25 cellular contexts compared by ENCODE assay signal in genomic region chr5:178866946-178867345, GRCh38.
A peak's percentile ranks its signal among the peaks of the same experiment; 100 is the strongest.
DNase-seq lines count a peak whose midpoint lies in the region; ATAC-seq and TF ChIP-seq lines count a peak whose summit lies in the region.
"Had no signal": no experiment of that assay in that cellular context is flagged by ENCODE, and none has a peak within 500 bp of the region (broad histone marks: within the 10 kb centered on the region; RNA-seq: fewer than 3 reads in every experiment).

No MANE protein-coding gene starts in this region.

- ATAC-seq in stimulated activated naive CD8-positive, alpha-beta T cell treated with anti-CD3 and anti-CD28 coated beads, Interleukin-15, amount 100 ng/mL, for 72 hours, result peak; percentile 40
- no peak for ATAC-seq in stimulated activated naive CD8-positive, alpha-beta T cell treated with anti-CD3 and anti-CD28 coated beads, Interleukin-15, Interleukin-2, amounts not matched to agents 100 U/mL and 50 U/mL, for 24 hours
- ATAC-seq: Panc1 had no signal

- H3K27ac ChIP-seq in brain microvascular endothelial cell, result no peak overlapping the region
- H3K27ac ChIP-seq: 22Rv1, C4-2B, GM23248, RWPE1 had no signal

- H3K27me3 Mint-ChIP-seq in stimulated activated naive CD8-positive, alpha-beta T cell treated with anti-CD3 and anti-CD28 coated beads, Interleukin-15, amount 100 ng/mL, for 72 hours, result no peaks in the 10 kb centered on the region
- H3K27me3 Mint-ChIP-seq in activated naive CD4-positive, alpha-beta T cell treated with anti-CD3 and anti-CD28 coated beads, Interleukin-2, amount 10 ng/mL, durations not matched to agents 7 days and 5 days, result no peaks in the 10 kb centered on the region
- H3K27me3 Mint-ChIP-seq: B cell; CD8-positive, alpha-beta memory T cell had no signal

- no peak overlapping the region for H3K4me3 Mint-ChIP-seq in stimulated activated naive CD8-positive, alpha-beta T cell treated with anti-CD3 and anti-CD28 coated beads, Interleukin-15, amount 100 ng/mL, for 72 hours
- no peak overlapping the region for H3K4me3 Mint-ChIP-seq in activated naive CD4-positive, alpha-beta T cell treated with anti-CD3 and anti-CD28 coated beads, Interleukin-2, amount 10 ng/mL, durations not matched to agents 7 days and 5 days
- H3K4me3 Mint-ChIP-seq: B cell; CD8-positive, alpha-beta memory T cell had no signal

- no peak for DNase-seq in stimulated activated naive CD8-positive, alpha-beta T cell treated with anti-CD3 and anti-CD28 coated beads, Interleukin-15, amount 100 ng/mL, for 72 hours
- no peak for DNase-seq in stimulated activated naive CD8-positive, alpha-beta T cell treated with anti-CD3 and anti-CD28 coated beads, Interleukin-15, Interleukin-2, amounts not matched to agents 100 U/mL and 50 U/mL, for 24 hours
- peak; percentile 40 for DNase-seq in brain microvascular endothelial cell
- peak; percentile 39 for DNase-seq in kidney tubule cell (ENCODE audit: low spot score)
- no peak for DNase-seq in NCI-H187 treated with DMSO at 0.1 percent for 48 hours (lab: John Stamatoyannopoulos, UW)
- DNase-seq in activated naive CD4-positive, alpha-beta T cell treated with anti-CD3 and anti-CD28 coated beads, Interleukin-2, amount 10 ng/mL, durations not matched to agents 7 days and 5 days, result no peak
- DNase-seq in activated gamma-delta T cell (lab: John Stamatoyannopoulos, UW), result no peak
- no peak for DNase-seq in activated CD8-positive, alpha-beta memory T cell treated with anti-CD3 and anti-CD28 coated beads, Interleukin-2, amount 50 U/mL, for 48 hours
- DNase-seq: CD8-positive, alpha-beta memory T cell; DMS 273 treated with DMSO at 0.1 percent for 48 hours; DMS79; GM23248; H7; NCI-H1105 treated with DMSO at 0.1 percent for 48 hours; NCI-H146; NCI-H2029; NCI-H446; NCI-H524 treated with DMSO at 0.1 percent for 48 hours; NCI-H774; SHP77 had no signal

- no peaks in the 10 kb centered on the region for H3K27me3 ChIP-seq in brain microvascular endothelial cell (replicated peaks)

- peaks cover 83% of the 10 kb centered on the region for H3K36me3 Mint-ChIP-seq in activated naive CD4-positive, alpha-beta T cell treated with anti-CD3 and anti-CD28 coated beads, Interleukin-2, amount 10 ng/mL, durations not matched to agents 7 days and 5 days

- peaks cover 55% of the 10 kb centered on the region for H3K36me3 ChIP-seq in brain microvascular endothelial cell (replicated peaks)

- in situ Hi-C loops in brain microvascular endothelial cell (cut with HindIII; ENCODE audit: low pct_ligation_motif_present, low sequenced_read_pairs), result no loop called here

- H3K4me1 Mint-ChIP-seq in stimulated activated naive CD8-positive, alpha-beta T cell treated with anti-CD3 and anti-CD28 coated beads, Interleukin-15, amount 100 ng/mL, for 72 hours, result peaks cover 6% of the 10 kb centered on the region
- peaks cover 2% of the 10 kb centered on the region for H3K4me1 Mint-ChIP-seq in activated naive CD4-positive, alpha-beta T cell treated with anti-CD3 and anti-CD28 coated beads, Interleukin-2, amount 10 ng/mL, durations not matched to agents 7 days and 5 days

- CTCF ChIA-PET in activated naive CD4-positive, alpha-beta T cell treated with anti-CD3 and anti-CD28 coated beads, Interleukin-2, amount 10 ng/mL, durations not matched to agents 7 days and 5 days (lab: Charles Lee), result no interaction called here

- H3K27ac Mint-ChIP-seq in stimulated activated naive CD8-positive, alpha-beta T cell treated with anti-CD3 and anti-CD28 coated beads, Interleukin-15, amount 100 ng/mL, for 72 hours, result no peak overlapping the region
- H3K27ac Mint-ChIP-seq in activated naive CD4-positive, alpha-beta T cell treated with anti-CD3 and anti-CD28 coated beads, Interleukin-2, amount 10 ng/mL, durations not matched to agents 7 days and 5 days, result no peak overlapping the region
- H3K27ac Mint-ChIP-seq: B cell had no signal

- H3K9me3 Mint-ChIP-seq in stimulated activated naive CD8-positive, alpha-beta T cell treated with anti-CD3 and anti-CD28 coated beads, Interleukin-15, amount 100 ng/mL, for 72 hours, result peaks cover 22 to 34% of the 10 kb centered on the region in 2 donors
- peaks cover 33% of the 10 kb centered on the region for H3K9me3 Mint-ChIP-seq in activated naive CD4-positive, alpha-beta T cell treated with anti-CD3 and anti-CD28 coated beads, Interleukin-2, amount 10 ng/mL, durations not matched to agents 7 days and 5 days

- TF ChIP-seq CTCF in brain microvascular endothelial cell (IDR thresholded peaks at IDR 0.05; ENCODE audit: low read depth, low read length, missing control alignments), result no peak

- no peak overlapping the region for H3K4me3 ChIP-seq in brain microvascular endothelial cell (ENCODE audit: low read depth, low read length)
- H3K4me3 ChIP-seq: GM23248 had no signal

Comparison
In these comparisons a context has a peak if more than half of its experiments do, and no peak if none do; other contexts are left out.
1. DNase-seq: peak in brain microvascular endothelial cell (single experiment) and kidney tubule cell (single experiment); none in stimulated activated naive CD8-positive, alpha-beta T cell treated with anti-CD3 and anti-CD28 coated beads, Interleukin-15, amount 100 ng/mL, for 72 hours (0 of 2), stimulated activated naive CD8-positive, alpha-beta T cell treated with anti-CD3 and anti-CD28 coated beads, Interleukin-15, Interleukin-2, amounts not matched to agents 100 U/mL and 50 U/mL, for 24 hours (single experiment), NCI-H187 treated with DMSO at 0.1 percent for 48 hours (single experiment), activated naive CD4-positive, alpha-beta T cell treated with anti-CD3 and anti-CD28 coated beads, Interleukin-2, amount 10 ng/mL, durations not matched to agents 7 days and 5 days (single experiment), activated gamma-delta T cell (single experiment) and activated CD8-positive, alpha-beta memory T cell treated with anti-CD3 and anti-CD28 coated beads, Interleukin-2, amount 50 U/mL, for 48 hours (single experiment).